In the genomic region with DNA sequence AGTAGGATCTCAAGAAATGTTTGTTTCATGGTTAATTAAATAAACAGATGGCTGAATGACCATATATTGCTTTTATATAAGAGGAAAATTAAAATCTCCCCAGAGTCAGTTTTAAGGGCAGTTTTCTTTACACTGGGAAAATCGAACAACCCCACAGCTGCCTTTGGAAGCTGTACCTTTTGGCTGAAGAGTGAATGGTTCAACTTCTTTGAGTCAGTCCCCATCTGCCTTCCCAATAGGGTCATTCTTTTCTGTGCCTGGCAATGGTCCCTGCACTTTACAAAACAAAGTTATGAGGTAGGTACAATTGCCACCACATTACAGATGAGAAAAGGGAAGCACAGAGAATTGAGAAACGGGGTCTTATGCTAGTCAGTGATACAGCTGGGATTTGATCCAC, we compare ENCODE assay signal across 23 cellular contexts. TPM values are rescaled to one million over a fixed set of nuclear protein-coding genes. Genes with fewer than 3 reads are reported as not detected.
"Had no signal": no experiment of that assay in that cellular context is flagged by ENCODE, and none has a peak within 500 bp of the region (broad histone marks: within the 10 kb centered on the region; RNA-seq: fewer than 3 reads in every experiment).

No MANE protein-coding gene starts in this region.

- H3K27me3 ChIP-seq: colonic mucosa, esophagus squamous epithelium, foreskin keratinocyte, gastrocnemius medialis, gastroesophageal sphincter, heart left ventricle had no signal

- H3K27ac ChIP-seq: colonic mucosa, coronary artery, dorsolateral prefrontal cortex, epithelial cell of prostate, esophagus squamous epithelium, foreskin keratinocyte, gastrocnemius medialis, gastroesophageal sphincter, heart left ventricle, heart right ventricle had no signal

- DNase-seq: colonic mucosa; cortex of kidney; dermis blood vessel endothelial cell; dorsolateral prefrontal cortex; effector CD4-positive, alpha-beta T cell; effector CD8-positive, alpha-beta T cell; effector memory CD4-positive, alpha-beta T cell; effector memory CD8-positive, alpha-beta T cell; endodermal cell; erythroblast; esophagus squamous epithelium; foreskin fibroblast; foreskin keratinocyte; foreskin melanocyte; gastrocnemius medialis; glutamatergic neuron; head of caudate nucleus; heart left ventricle; heart right ventricle had no signal

- H3K36me3 ChIP-seq: colonic mucosa, esophagus squamous epithelium, gastrocnemius medialis, gastroesophageal sphincter, heart left ventricle, heart right ventricle had no signal

- H3K4me1 ChIP-seq: colonic mucosa, esophagus squamous epithelium, foreskin keratinocyte, gastrocnemius medialis, gastroesophageal sphincter, heart left ventricle, heart right ventricle had no signal

- H3K9me3 ChIP-seq: colonic mucosa, esophagus squamous epithelium, gastrocnemius medialis had no signal

- H3K4me3 ChIP-seq: colonic mucosa, coronary artery, dorsolateral prefrontal cortex, esophagus squamous epithelium, gastrocnemius medialis, gastroesophageal sphincter, heart left ventricle, heart right ventricle had no signal

RNA-seq across cellular contexts. Expression of gene TSHZ2, which starts 39.5 kb away (rescaled TPM):
- total RNA-seq: endothelial cell of umbilical vein had no signal
